9 cellular contexts compared by ENCODE assay signal in the genomic region with DNA sequence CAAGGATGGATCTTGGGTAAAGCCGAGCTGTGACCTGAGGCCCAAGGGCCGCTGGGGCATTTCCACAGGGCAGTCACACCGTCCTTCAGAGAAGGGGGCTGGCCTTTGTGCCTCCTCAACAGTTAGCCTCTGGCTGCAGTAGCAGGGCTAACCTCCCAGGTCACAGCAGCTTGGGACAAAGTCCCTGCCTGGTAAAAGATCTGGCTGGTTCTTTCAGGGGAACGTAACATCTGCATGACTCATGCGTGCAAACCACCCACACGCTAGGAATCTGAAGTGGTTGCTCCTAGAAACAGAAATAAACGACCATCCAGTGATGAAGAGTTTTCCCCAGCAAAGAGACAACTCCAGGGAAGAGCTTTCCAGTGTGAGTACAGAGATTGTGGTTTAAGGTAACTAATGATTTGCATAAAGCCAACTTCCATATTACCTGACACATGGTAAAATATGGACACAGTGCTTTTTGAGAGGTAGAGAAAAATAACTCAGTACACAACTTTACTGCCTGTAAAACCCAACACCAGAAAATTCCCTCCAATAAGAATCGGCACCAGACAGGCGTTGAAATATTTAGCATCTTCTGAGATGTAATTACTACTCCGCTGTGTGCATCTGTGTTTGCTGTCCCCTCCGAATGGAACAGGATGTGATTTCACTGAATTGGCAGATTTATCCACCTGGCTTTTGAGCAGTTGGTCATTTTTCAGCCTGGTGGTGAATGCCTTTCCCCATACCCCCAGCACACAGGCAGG.
DNase-seq lines count a peak whose midpoint lies in the region; ATAC-seq and TF ChIP-seq lines count a peak whose summit lies in the region.
"Had no signal": no experiment of that assay in that cellular context is flagged by ENCODE, and none has a peak within 500 bp of the region (broad histone marks: within the 10 kb centered on the region; RNA-seq: fewer than 3 reads in every experiment).

No MANE protein-coding gene starts in this region.

- POLR2A ChIA-PET in PC-3 (lab: Charles Lee; ENCODE audit: unreplicated experiment), result interaction anchor here (0.6 kb wide), 1 partner anchor 12 kb away, joined by 4 read pairs; no protein-coding TSS in a partner anchor

- H3F3A ChIP-seq in PC-3 (ENCODE audit: low read length, unreplicated experiment), result no peaks in the 10 kb centered on the region

- H3K36me3 Mint-ChIP-seq in nephron progenitor cell (ENCODE audit: low read depth), result no peaks in the 10 kb centered on the region

- intact Hi-C loops in PC-3 (cut with micrococcal nuclease), result loop anchor here (1.0 to 2.0 kb wide), 3 partner anchors 50 to 67 kb away; no protein-coding TSS in a partner anchor

- TF ChIP-seq CTCF in 22Rv1 (IDR thresholded peaks at IDR 0.05) (no peak), GM13976 (IDR thresholded peaks at IDR 0.05; ENCODE audit: borderline replicate concordance, control extremely low read depth, extremely low read depth, insufficient read depth, missing control alignments) (no peak), PC-3 (conservative IDR thresholded peaks at IDR 0.05; ENCODE audit: low read depth, low read length) (no peak), epithelial cell of esophagus (IDR thresholded peaks at IDR 0.05; ENCODE audit: insufficient read depth, low read depth, low read length, missing control alignments) (no peak), nephron progenitor cell (IDR thresholded peaks at IDR 0.05) (no peak)

- no peaks in the 10 kb centered on the region for H3K9me3 ChIP-seq in PC-3 (ENCODE audit: low read length)

- in situ Hi-C loops in GM13976 (cut with MboI; ENCODE audit: low sequenced_read_pairs, unreplicated experiment), result no loop called here

- peak; percentile 85 for ATAC-seq in PC-3
- no peak for ATAC-seq in GM21360 (IDR thresholded peaks at IDR 0.05; ENCODE audit: unreplicated experiment)
- no peak for ATAC-seq in HG03457 (IDR thresholded peaks at IDR 0.05; ENCODE audit: unreplicated experiment)
- ATAC-seq in HG02938 (IDR thresholded peaks at IDR 0.05; ENCODE audit: unreplicated experiment), result no peak

- BruUV-seq in PC-3 (replicated peaks; lab: Mats Ljungman, UMichigan), result TSS peak; percentile 57

- no peaks in the 10 kb centered on the region for H3K36me3 ChIP-seq in PC-3 (ENCODE audit: low read depth, low read length)

- H3K27ac Mint-ChIP-seq in nephron progenitor cell, result peak overlapping the region; percentile 50

- DNase-seq in GM13976 (ENCODE audit: low spot score), result peak; percentile 43
- peak; percentile 79 for DNase-seq in PC-3
- DNase-seq in epithelial cell of esophagus (ENCODE audit: low read depth), result peak; percentile 74
- DNase-seq in nephron progenitor cell, result no peak

- H3K27me3 ChIP-seq in PC-3 (ENCODE audit: low read length), result no peaks in the 10 kb centered on the region

- peaks cover 37% of the 10 kb centered on the region for H3K4me1 ChIP-seq in PC-3 (ENCODE audit: insufficient read depth, low read length)

- H3K9me2 ChIP-seq in PC-3 (replicated peaks; ENCODE audit: low read length), result no peaks in the 10 kb centered on the region

- H3K4me1 Mint-ChIP-seq in nephron progenitor cell, result peaks cover 31% of the 10 kb centered on the region

- peaks cover 4% of the 10 kb centered on the region for H3K27me3 Mint-ChIP-seq in nephron progenitor cell (ENCODE audit: low read depth, poor library complexity)
- H3K27me3 Mint-ChIP-seq: central memory CD8-positive, alpha-beta T cell had no signal

- H4K20me1 ChIP-seq in PC-3 (ENCODE audit: low read length), result no peaks in the 10 kb centered on the region

- peak overlapping the region; percentile 54 for H3K9ac ChIP-seq in PC-3 (ENCODE audit: low read length)

- CTCF ChIA-PET in PC-3 (lab: Charles Lee), result no interaction called here

- peaks cover 5% of the 10 kb centered on the region for H3K9me3 Mint-ChIP-seq in nephron progenitor cell
- H3K9me3 Mint-ChIP-seq: central memory CD8-positive, alpha-beta T cell had no signal

- peak overlapping the region; percentile 34; the same call in 1 of the 2 replicates for H3K4me3 ChIP-seq in PC-3 (ENCODE audit: low read length)
- no peak overlapping the region for H3K4me3 ChIP-seq in epithelial cell of esophagus (ENCODE audit: low read length)

- H3K79me2 ChIP-seq in PC-3 (ENCODE audit: low read length), result no peaks in the 10 kb centered on the region

- H3K27ac ChIP-seq in 22Rv1 (peak overlapping the region; percentile 86), PC-3 (ENCODE audit: low read length) (peak overlapping the region; percentile 85)

- H3K4me2 ChIP-seq in PC-3 (ENCODE audit: low read length), result peak overlapping the region; percentile 68

- H3K4me3 Mint-ChIP-seq in nephron progenitor cell, result no peak overlapping the region
- H3K4me3 Mint-ChIP-seq: central memory CD8-positive, alpha-beta T cell had no signal

- peak overlapping the region; percentile 54 for H2AFZ ChIP-seq in PC-3 (ENCODE audit: low read length)
